In the genomic region with DNA sequence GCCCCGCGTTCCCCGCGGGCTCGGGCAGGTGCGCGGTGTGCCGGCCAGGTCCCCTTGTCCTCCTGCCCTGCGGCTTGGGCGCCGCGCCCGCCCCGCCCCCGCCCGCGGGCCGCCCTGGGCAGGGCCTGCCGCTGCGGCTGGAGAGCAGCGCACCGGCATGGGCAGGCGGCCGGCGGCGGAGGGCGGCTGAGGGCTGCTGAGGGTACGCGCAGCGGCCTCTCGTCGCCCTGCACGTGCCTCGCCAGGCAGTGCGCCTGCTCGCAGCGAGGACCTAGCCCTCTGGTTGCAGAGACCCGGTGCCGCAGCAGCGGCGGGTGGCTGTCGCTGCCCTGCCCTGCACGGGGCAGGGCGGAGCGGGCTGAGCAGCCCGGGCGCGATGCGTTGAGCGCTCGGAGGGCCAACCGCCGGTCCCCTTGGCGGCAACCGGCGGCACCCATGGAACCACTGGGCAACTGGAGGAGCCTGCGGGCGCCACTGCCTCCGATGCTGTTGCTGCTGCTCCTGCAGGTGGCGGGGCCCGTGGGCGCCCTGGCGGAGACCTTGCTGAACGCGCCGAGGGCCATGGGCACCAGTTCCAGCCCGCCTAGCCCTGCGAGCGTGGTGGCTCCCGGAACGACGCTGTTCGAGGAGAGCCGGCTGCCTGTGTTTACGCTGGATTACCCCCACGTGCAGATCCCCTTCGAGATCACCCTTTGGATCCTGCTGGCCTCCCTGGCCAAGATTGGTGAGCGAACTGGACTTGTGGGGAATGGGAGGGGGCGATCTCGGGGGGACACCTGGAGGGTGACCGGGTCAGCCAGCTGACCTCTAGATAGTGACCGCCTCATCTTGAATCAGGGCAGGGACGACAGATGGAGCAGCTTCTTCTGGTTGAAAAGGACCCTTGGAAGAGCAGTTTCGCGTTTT, we compare ENCODE assay signal across 7 cellular contexts. TPM values are rescaled to one million over a fixed set of nuclear protein-coding genes. Genes with fewer than 3 reads are reported as not detected.
DNase-seq lines count a peak whose midpoint lies in the region; ATAC-seq and TF ChIP-seq lines count a peak whose summit lies in the region.

A gene with protein sequence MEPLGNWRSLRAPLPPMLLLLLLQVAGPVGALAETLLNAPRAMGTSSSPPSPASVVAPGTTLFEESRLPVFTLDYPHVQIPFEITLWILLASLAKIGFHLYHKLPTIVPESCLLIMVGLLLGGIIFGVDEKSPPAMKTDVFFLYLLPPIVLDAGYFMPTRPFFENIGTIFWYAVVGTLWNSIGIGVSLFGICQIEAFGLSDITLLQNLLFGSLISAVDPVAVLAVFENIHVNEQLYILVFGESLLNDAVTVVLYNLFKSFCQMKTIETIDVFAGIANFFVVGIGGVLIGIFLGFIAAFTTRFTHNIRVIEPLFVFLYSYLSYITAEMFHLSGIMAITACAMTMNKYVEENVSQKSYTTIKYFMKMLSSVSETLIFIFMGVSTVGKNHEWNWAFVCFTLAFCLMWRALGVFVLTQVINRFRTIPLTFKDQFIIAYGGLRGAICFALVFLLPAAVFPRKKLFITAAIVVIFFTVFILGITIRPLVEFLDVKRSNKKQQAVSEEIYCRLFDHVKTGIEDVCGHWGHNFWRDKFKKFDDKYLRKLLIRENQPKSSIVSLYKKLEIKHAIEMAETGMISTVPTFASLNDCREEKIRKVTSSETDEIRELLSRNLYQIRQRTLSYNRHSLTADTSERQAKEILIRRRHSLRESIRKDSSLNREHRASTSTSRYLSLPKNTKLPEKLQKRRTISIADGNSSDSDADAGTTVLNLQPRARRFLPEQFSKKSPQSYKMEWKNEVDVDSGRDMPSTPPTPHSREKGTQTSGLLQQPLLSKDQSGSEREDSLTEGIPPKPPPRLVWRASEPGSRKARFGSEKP (plus strand): TSS at position 140 of the 906 bp plus-strand sequence. CDS start 296 bp downstream, at position 436.

- WGBS in lower leg skin, 2 donors, result 3 to 7% methylated on average over 27 to 41 of the region's 85 CpGs

- DNase-seq in NT2/D1 (ENCODE audit: low read depth, low spot score) (no peak), chondrocyte (ENCODE audit: low spot score) (peak; percentile 85), lower leg skin (ENCODE audit: low spot score in 2 of 2) (no peak), NCI-H1048 (lab: John Stamatoyannopoulos, UW) (no peak)

- peaks cover 70% of the 10 kb centered on the region for H3K27me3 Mint-ChIP-seq in chondrocyte (ENCODE audit: low read depth)

- H3K27ac Mint-ChIP-seq in chondrocyte (ENCODE audit: unreplicated experiment), result no peak within 1 kb of the TSS

- ATAC-seq in GM18502 (IDR thresholded peaks at IDR 0.05; ENCODE audit: poor library complexity, unreplicated experiment) (peak; percentile 19), HG03520 (IDR thresholded peaks at IDR 0.05; ENCODE audit: unreplicated experiment) (no peak)

- intact Hi-C loops in lower leg skin (cut with DNase I; ENCODE audit: low total_unique reads), result loop anchor here (5.0 kb wide), 1 partner anchor 147 kb away; a partner anchor contains a TSS

- H3K9ac ChIP-seq in NT2/D1 (ENCODE audit: insufficient read length, low read depth), result peak within 1 kb of the TSS; percentile 86
- no peak within 1 kb of the TSS for H3K9ac ChIP-seq in subcutaneous abdominal adipose tissue (ENCODE audit: low read length in 5 of 5)

- TF ChIP-seq CTCF in chondrocyte (IDR thresholded peaks at IDR 0.05) (no peak), lower leg skin (IDR thresholded peaks at IDR 0.05) (no peak)

- H3K36me3 ChIP-seq in NT2/D1 (ENCODE audit: insufficient read depth, insufficient read length, low read length) (no peaks in the 10 kb centered on the region), subcutaneous abdominal adipose tissue (ENCODE audit: control insufficient read depth in 5 of 5, insufficient read depth in 5 of 5, low read length in 5 of 5) (no peaks in the 10 kb centered on the region)

- H3K9me3 Mint-ChIP-seq in chondrocyte (ENCODE audit: low read depth), result no peaks in the 10 kb centered on the region

- H3K9me3 ChIP-seq in NT2/D1 (ENCODE audit: insufficient read depth, low read length), result no peaks in the 10 kb centered on the region
- no peaks in the 10 kb centered on the region for H3K9me3 ChIP-seq in subcutaneous abdominal adipose tissue (ENCODE audit: control insufficient read depth in 5 of 5, low read length in 5 of 5)

- H3K27ac ChIP-seq in subcutaneous abdominal adipose tissue (ENCODE audit: low read depth, low read length), result no peak within 1 kb of the TSS

- H3K4me1 ChIP-seq in NT2/D1 (ENCODE audit: insufficient read depth, insufficient read length), result no peaks in the 10 kb centered on the region
- peaks cover 0 to 18% (median 16%) of the 10 kb centered on the region in 5 donors for H3K4me1 ChIP-seq in subcutaneous abdominal adipose tissue (ENCODE audit: control insufficient read depth in 5 of 5, insufficient read depth in 5 of 5, low read length in 5 of 5)

- peaks cover 12% of the 10 kb centered on the region for H3K4me1 Mint-ChIP-seq in chondrocyte (ENCODE audit: low read depth)

- H3K27me3 ChIP-seq in NT2/D1 (ENCODE audit: insufficient read depth, insufficient read length) (peaks cover 59% of the 10 kb centered on the region), subcutaneous abdominal adipose tissue (ENCODE audit: control insufficient read depth in 5 of 5, insufficient read depth in 4 of 5, low read length in 5 of 5) (peaks cover 11 to 35% (median 20%) of the 10 kb centered on the region in 5 donors)

- H3K4me3 ChIP-seq in NT2/D1 (ENCODE audit: insufficient read length, low read depth), result peak within 1 kb of the TSS; percentile 61
- peak within 1 kb of the TSS; percentile 16 for H3K4me3 ChIP-seq in lower leg skin (ENCODE audit: low read depth, poor library complexity, severe bottlenecking)
- peak within 1 kb of the TSS; percentile 41 to 77 (median 60) for H3K4me3 ChIP-seq in subcutaneous abdominal adipose tissue (ENCODE audit: low read depth in 1 of 5, low read length in 5 of 5)

- TF ChIP-seq POLR2A in lower leg skin (IDR thresholded peaks at IDR 0.05), result no peak

- peak within 1 kb of the TSS; percentile 63 for H3K4me3 Mint-ChIP-seq in chondrocyte (ENCODE audit: unreplicated experiment)

- H3K36me3 Mint-ChIP-seq in chondrocyte (ENCODE audit: low read depth), result no peaks in the 10 kb centered on the region

RNA-seq across cellular contexts. Expression of the gene that starts here (rescaled TPM):
- not detected in 3 replicates for total RNA-seq in chondrocyte
- 1 to 10 TPM in 3 of 4 donors, under 1 TPM in 1; 0.55 to 6.8 (median 3.0) TPM for total RNA-seq in lower leg skin

Comparison
In these comparisons a context has a peak if more than half of its experiments do, and no peak if none do; other contexts are left out.
1. Peak in DNase-seq in chondrocyte; RNA of the gene not detected or under 1 TPM.